In genomic region chr3:115095236-115095635, GRCh38 we compare ENCODE assay signal across 10 cellular contexts.
DNase-seq lines count a peak whose midpoint lies in the region.
"Had no signal": no experiment of that assay in that cellular context is flagged by ENCODE, and none has a peak within 500 bp of the region (broad histone marks: within the 10 kb centered on the region; RNA-seq: fewer than 3 reads in every experiment).

No MANE protein-coding gene starts in this region.

- DNase-seq in DMS 273 (lab: John Stamatoyannopoulos, UW; ENCODE audit: unreplicated experiment) (peak; percentile 16), DMS 273 treated with DMSO at 0.1 percent for 48 hours (lab: John Stamatoyannopoulos, UW) (no peak), OCI-M1 (lab: John Stamatoyannopoulos, UW) (peak; percentile 49), left kidney (ENCODE audit: low read depth, low spot score) (peak; percentile 5), superior temporal gyrus (ENCODE audit: extremely low spot score) (peak; percentile 42), SIG-M5 treated with dmso at 0.1 percent for 504 hours (lab: John Stamatoyannopoulos, UW; ENCODE audit: unreplicated experiment) (no peak)
- no peak for DNase-seq in activated naive CD4-positive, alpha-beta T cell treated with anti-CD3 and anti-CD28 coated beads, Interleukin-2, amount 50 U/mL, for 16 hours
- DNase-seq: Caco-2; CD8-positive, alpha-beta memory T cell; H7 had no signal

Comparison
In these comparisons a context has a peak if more than half of its experiments do, and no peak if none do; other contexts are left out.
1. DNase-seq: peak in DMS 273 (single experiment), OCI-M1 (single experiment), left kidney (single experiment) and superior temporal gyrus (single experiment); none in DMS 273 treated with DMSO at 0.1 percent for 48 hours (single experiment), SIG-M5 treated with dmso at 0.1 percent for 504 hours (single experiment) and activated naive CD4-positive, alpha-beta T cell treated with anti-CD3 and anti-CD28 coated beads, Interleukin-2, amount 50 U/mL, for 16 hours (single experiment).